Comparison of ENCODE assay signal across 1 cellular context in the genomic region with DNA sequence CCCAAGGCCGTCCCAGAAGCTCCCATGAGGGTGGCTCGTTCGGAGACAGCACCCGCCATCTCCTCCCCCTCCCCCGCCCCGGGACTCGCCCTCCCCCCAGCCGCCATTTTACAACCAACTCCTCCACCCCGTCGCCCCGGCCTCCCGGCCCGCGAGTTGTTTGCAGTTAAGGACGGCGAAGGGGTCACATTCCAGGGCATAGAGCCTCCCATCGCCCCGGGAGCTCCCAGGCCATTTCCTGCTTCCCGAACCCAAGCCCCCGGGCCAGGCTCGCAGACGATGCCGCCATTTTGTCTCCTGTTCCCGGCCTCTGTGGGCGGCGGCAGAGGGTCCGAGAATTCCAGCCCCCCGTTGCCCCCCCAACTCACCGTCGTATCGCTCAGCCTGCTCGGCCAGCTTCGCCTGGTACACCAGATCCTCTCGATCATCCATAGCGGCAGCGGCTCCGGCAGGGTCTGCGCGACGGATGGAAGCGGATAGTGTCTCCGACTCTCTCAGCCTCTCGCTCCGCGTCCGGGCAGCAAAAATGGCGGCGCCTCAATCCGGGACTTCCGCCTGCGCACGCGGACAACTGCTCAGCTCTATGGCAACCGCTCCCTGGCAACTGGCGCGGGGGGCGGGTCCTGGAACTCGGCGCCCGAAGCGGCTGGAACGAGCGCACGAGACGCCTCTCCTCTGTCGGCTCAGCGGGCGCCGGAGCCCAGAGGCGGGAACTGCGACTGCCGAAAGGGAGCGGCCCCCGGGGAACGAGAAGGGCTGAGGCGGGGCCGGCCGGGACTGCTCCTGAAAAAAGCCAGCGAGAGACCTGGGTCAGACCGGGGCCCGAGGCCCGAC.
TF ChIP-seq lines count a peak whose summit lies in the region.

A gene (minus strand): TSS at position 544 of the 834 bp plus-strand sequence. CDS start 112 bp downstream, at position 432.

TF ChIP-seq in WTC11, 78 proteins besides CTCF, POLR2A, EP300 and RAD21 (continued from another document):
- TF ChIP-seq, protein P1, sequence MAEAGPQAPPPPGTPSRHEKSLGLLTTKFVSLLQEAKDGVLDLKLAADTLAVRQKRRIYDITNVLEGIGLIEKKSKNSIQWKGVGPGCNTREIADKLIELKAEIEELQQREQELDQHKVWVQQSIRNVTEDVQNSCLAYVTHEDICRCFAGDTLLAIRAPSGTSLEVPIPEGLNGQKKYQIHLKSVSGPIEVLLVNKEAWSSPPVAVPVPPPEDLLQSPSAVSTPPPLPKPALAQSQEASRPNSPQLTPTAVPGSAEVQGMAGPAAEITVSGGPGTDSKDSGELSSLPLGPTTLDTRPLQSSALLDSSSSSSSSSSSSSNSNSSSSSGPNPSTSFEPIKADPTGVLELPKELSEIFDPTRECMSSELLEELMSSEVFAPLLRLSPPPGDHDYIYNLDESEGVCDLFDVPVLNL (CRISPR knock-in tag; IDR thresholded peaks at IDR 0.05; ENCODE audit: borderline replicate concordance, low read depth) = peak; percentile 82; the same call in 1 of the 2 replicates
- TF ChIP-seq, protein P2, sequence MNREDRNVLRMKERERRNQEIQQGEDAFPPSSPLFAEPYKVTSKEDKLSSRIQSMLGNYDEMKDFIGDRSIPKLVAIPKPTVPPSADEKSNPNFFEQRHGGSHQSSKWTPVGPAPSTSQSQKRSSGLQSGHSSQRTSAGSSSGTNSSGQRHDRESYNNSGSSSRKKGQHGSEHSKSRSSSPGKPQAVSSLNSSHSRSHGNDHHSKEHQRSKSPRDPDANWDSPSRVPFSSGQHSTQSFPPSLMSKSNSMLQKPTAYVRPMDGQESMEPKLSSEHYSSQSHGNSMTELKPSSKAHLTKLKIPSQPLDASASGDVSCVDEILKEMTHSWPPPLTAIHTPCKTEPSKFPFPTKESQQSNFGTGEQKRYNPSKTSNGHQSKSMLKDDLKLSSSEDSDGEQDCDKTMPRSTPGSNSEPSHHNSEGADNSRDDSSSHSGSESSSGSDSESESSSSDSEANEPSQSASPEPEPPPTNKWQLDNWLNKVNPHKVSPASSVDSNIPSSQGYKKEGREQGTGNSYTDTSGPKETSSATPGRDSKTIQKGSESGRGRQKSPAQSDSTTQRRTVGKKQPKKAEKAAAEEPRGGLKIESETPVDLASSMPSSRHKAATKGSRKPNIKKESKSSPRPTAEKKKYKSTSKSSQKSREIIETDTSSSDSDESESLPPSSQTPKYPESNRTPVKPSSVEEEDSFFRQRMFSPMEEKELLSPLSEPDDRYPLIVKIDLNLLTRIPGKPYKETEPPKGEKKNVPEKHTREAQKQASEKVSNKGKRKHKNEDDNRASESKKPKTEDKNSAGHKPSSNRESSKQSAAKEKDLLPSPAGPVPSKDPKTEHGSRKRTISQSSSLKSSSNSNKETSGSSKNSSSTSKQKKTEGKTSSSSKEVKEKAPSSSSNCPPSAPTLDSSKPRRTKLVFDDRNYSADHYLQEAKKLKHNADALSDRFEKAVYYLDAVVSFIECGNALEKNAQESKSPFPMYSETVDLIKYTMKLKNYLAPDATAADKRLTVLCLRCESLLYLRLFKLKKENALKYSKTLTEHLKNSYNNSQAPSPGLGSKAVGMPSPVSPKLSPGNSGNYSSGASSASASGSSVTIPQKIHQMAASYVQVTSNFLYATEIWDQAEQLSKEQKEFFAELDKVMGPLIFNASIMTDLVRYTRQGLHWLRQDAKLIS (CRISPR knock-in tag; IDR thresholded peaks at IDR 0.05; ENCODE audit: borderline replicate concordance) = no peak
- TF ChIP-seq JUN (CRISPR knock-in tag; IDR thresholded peaks at IDR 0.05) = peak; percentile 48; the same call in 1 of the 2 replicates
- TF ChIP-seq ZNF396 (CRISPR knock-in tag; IDR thresholded peaks at IDR 0.05; ENCODE audit: borderline replicate concordance) = no peak
- TF ChIP-seq, protein P3, sequence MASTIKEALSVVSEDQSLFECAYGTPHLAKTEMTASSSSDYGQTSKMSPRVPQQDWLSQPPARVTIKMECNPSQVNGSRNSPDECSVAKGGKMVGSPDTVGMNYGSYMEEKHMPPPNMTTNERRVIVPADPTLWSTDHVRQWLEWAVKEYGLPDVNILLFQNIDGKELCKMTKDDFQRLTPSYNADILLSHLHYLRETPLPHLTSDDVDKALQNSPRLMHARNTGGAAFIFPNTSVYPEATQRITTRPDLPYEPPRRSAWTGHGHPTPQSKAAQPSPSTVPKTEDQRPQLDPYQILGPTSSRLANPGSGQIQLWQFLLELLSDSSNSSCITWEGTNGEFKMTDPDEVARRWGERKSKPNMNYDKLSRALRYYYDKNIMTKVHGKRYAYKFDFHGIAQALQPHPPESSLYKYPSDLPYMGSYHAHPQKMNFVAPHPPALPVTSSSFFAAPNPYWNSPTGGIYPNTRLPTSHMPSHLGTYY (CRISPR knock-in tag; IDR thresholded peaks at IDR 0.05) = no peak
- no peak for TF ChIP-seq EMX1 (CRISPR knock-in tag; IDR thresholded peaks at IDR 0.05)
- TF ChIP-seq, protein P4, sequence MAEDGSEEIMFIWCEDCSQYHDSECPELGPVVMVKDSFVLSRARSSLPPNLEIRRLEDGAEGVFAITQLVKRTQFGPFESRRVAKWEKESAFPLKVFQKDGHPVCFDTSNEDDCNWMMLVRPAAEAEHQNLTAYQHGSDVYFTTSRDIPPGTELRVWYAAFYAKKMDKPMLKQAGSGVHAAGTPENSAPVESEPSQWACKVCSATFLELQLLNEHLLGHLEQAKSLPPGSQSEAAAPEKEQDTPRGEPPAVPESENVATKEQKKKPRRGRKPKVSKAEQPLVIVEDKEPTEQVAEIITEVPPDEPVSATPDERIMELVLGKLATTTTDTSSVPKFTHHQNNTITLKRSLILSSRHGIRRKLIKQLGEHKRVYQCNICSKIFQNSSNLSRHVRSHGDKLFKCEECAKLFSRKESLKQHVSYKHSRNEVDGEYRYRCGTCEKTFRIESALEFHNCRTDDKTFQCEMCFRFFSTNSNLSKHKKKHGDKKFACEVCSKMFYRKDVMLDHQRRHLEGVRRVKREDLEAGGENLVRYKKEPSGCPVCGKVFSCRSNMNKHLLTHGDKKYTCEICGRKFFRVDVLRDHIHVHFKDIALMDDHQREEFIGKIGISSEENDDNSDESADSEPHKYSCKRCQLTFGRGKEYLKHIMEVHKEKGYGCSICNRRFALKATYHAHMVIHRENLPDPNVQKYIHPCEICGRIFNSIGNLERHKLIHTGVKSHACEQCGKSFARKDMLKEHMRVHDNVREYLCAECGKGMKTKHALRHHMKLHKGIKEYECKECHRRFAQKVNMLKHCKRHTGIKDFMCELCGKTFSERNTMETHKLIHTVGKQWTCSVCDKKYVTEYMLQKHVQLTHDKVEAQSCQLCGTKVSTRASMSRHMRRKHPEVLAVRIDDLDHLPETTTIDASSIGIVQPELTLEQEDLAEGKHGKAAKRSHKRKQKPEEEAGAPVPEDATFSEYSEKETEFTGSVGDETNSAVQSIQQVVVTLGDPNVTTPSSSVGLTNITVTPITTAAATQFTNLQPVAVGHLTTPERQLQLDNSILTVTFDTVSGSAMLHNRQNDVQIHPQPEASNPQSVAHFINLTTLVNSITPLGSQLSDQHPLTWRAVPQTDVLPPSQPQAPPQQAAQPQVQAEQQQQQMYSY (CRISPR knock-in tag; IDR thresholded peaks at IDR 0.05) = no peak
- TF ChIP-seq ZNF138 (CRISPR knock-in tag; conservative IDR thresholded peaks at IDR 0.05) = no peak
- TF ChIP-seq FOXK1 (CRISPR knock-in tag; IDR thresholded peaks at IDR 0.05) = peak; percentile 54; the same call in 1 of the 2 replicates
- no peak for TF ChIP-seq SMAD4 (CRISPR knock-in tag; IDR thresholded peaks at IDR 0.05)
- TF ChIP-seq, protein P5, sequence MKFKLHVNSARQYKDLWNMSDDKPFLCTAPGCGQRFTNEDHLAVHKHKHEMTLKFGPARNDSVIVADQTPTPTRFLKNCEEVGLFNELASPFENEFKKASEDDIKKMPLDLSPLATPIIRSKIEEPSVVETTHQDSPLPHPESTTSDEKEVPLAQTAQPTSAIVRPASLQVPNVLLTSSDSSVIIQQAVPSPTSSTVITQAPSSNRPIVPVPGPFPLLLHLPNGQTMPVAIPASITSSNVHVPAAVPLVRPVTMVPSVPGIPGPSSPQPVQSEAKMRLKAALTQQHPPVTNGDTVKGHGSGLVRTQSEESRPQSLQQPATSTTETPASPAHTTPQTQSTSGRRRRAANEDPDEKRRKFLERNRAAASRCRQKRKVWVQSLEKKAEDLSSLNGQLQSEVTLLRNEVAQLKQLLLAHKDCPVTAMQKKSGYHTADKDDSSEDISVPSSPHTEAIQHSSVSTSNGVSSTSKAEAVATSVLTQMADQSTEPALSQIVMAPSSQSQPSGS (CRISPR knock-in tag; IDR thresholded peaks at IDR 0.05; ENCODE audit: borderline replicate concordance, low read depth) = no peak
- TF ChIP-seq, protein P6, sequence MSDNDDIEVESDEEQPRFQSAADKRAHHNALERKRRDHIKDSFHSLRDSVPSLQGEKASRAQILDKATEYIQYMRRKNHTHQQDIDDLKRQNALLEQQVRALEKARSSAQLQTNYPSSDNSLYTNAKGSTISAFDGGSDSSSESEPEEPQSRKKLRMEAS (CRISPR knock-in tag; IDR thresholded peaks at IDR 0.05) = peak; percentile 94
- TF ChIP-seq NR1H2 (CRISPR knock-in tag; IDR thresholded peaks at IDR 0.05) = no peak
- TF ChIP-seq PRRX2 (CRISPR knock-in tag; IDR thresholded peaks at IDR 0.05) = no peak
- TF ChIP-seq, protein P7, sequence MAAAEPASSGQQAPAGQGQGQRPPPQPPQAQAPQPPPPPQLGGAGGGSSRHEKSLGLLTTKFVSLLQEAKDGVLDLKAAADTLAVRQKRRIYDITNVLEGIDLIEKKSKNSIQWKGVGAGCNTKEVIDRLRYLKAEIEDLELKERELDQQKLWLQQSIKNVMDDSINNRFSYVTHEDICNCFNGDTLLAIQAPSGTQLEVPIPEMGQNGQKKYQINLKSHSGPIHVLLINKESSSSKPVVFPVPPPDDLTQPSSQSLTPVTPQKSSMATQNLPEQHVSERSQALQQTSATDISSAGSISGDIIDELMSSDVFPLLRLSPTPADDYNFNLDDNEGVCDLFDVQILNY (CRISPR knock-in tag; IDR thresholded peaks at IDR 0.05) = peak; percentile 99
- TF ChIP-seq, protein P8, sequence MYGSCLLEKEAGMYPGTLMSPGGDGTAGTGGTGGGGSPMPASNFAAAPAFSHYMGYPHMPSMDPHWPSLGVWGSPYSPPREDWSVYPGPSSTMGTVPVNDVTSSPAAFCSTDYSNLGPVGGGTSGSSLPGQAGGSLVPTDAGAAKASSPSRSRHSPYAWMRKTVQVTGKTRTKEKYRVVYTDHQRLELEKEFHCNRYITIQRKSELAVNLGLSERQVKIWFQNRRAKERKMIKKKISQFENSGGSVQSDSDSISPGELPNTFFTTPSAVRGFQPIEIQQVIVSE (CRISPR knock-in tag; IDR thresholded peaks at IDR 0.05; ENCODE audit: borderline replicate concordance) = no peak
- peak; percentile 62; the same call in 1 of the 2 replicates for TF ChIP-seq MYBL2 (CRISPR knock-in tag; IDR thresholded peaks at IDR 0.05)
- TF ChIP-seq SMAD3 (CRISPR knock-in tag; IDR thresholded peaks at IDR 0.05; ENCODE audit: borderline replicate concordance) = no peak
- TF ChIP-seq, protein P9, sequence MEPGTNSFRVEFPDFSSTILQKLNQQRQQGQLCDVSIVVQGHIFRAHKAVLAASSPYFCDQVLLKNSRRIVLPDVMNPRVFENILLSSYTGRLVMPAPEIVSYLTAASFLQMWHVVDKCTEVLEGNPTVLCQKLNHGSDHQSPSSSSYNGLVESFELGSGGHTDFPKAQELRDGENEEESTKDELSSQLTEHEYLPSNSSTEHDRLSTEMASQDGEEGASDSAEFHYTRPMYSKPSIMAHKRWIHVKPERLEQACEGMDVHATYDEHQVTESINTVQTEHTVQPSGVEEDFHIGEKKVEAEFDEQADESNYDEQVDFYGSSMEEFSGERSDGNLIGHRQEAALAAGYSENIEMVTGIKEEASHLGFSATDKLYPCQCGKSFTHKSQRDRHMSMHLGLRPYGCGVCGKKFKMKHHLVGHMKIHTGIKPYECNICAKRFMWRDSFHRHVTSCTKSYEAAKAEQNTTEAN (CRISPR knock-in tag; IDR thresholded peaks at IDR 0.05) = 0 out of 2 replicates have a peak, but pooled peaks have one; percentile 24
- TF ChIP-seq, protein P10, sequence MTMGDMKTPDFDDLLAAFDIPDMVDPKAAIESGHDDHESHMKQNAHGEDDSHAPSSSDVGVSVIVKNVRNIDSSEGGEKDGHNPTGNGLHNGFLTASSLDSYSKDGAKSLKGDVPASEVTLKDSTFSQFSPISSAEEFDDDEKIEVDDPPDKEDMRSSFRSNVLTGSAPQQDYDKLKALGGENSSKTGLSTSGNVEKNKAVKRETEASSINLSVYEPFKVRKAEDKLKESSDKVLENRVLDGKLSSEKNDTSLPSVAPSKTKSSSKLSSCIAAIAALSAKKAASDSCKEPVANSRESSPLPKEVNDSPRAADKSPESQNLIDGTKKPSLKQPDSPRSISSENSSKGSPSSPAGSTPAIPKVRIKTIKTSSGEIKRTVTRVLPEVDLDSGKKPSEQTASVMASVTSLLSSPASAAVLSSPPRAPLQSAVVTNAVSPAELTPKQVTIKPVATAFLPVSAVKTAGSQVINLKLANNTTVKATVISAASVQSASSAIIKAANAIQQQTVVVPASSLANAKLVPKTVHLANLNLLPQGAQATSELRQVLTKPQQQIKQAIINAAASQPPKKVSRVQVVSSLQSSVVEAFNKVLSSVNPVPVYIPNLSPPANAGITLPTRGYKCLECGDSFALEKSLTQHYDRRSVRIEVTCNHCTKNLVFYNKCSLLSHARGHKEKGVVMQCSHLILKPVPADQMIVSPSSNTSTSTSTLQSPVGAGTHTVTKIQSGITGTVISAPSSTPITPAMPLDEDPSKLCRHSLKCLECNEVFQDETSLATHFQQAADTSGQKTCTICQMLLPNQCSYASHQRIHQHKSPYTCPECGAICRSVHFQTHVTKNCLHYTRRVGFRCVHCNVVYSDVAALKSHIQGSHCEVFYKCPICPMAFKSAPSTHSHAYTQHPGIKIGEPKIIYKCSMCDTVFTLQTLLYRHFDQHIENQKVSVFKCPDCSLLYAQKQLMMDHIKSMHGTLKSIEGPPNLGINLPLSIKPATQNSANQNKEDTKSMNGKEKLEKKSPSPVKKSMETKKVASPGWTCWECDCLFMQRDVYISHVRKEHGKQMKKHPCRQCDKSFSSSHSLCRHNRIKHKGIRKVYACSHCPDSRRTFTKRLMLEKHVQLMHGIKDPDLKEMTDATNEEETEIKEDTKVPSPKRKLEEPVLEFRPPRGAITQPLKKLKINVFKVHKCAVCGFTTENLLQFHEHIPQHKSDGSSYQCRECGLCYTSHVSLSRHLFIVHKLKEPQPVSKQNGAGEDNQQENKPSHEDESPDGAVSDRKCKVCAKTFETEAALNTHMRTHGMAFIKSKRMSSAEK (CRISPR knock-in tag; IDR thresholded peaks at IDR 0.05; ENCODE audit: borderline replicate concordance) = no peak
- no peak for TF ChIP-seq ZNF416 (CRISPR knock-in tag; IDR thresholded peaks at IDR 0.05)
- no peak for TF ChIP-seq ZBTB21 (CRISPR knock-in tag; IDR thresholded peaks at IDR 0.05; ENCODE audit: borderline replicate concordance)
- no peak for TF ChIP-seq FOXJ3 (CRISPR knock-in tag; IDR thresholded peaks at IDR 0.05; ENCODE audit: borderline replicate concordance)
- TF ChIP-seq ATF1 (CRISPR knock-in tag; IDR thresholded peaks at IDR 0.05) = no peak
- TF ChIP-seq, protein P11, sequence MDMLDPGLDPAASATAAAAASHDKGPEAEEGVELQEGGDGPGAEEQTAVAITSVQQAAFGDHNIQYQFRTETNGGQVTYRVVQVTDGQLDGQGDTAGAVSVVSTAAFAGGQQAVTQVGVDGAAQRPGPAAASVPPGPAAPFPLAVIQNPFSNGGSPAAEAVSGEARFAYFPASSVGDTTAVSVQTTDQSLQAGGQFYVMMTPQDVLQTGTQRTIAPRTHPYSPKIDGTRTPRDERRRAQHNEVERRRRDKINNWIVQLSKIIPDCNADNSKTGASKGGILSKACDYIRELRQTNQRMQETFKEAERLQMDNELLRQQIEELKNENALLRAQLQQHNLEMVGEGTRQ (CRISPR knock-in tag; IDR thresholded peaks at IDR 0.05) = peak; percentile 39; the same call in 1 of the 2 replicates
